In the genomic region with DNA sequence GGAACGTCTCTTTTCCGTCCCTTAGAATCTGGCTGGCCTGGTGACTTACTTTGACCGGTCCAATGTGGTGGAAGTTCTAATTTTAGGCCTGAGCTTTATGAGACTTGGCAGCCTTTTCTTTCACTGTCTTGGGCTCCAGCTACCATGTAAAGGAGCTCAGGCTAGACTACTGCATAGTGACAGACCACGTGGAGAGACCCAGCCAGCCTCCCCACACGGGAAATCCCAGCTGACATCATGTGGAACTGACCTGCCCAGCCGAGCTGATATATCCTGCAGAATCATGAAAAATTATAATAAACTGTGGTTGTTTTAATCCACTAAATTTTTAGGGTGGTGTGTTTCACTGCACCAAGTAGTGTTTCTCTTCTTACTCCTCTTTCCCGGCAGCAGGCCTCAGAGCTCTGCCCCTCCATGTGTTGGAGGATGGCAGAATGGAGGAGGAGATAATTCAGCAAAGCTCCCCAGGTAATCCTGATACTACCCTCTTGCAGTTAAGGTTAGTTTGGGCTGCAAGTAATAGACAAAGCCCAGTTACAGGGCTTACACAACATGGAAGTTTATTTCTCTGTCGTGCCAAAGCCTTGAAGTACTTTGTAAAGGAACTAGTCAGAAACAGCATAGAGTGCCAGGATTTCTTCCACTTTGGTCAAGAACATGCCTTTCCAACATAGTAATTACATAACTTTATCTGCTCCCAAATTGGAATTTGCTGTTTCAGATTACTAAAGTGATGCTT, we compare ENCODE assay signal across 21 cellular contexts.
DNase-seq lines count a peak whose midpoint lies in the region; ATAC-seq and TF ChIP-seq lines count a peak whose summit lies in the region.
"Had no signal": no experiment of that assay in that cellular context is flagged by ENCODE, and none has a peak within 500 bp of the region (broad histone marks: within the 10 kb centered on the region; RNA-seq: fewer than 3 reads in every experiment).

No MANE protein-coding gene starts in this region.

- no peaks in the 10 kb centered on the region for H3K36me3 Mint-ChIP-seq in natural killer cell treated with Interleukin-12 subunit alpha and Interleukin-12 subunit beta and Interleukin-15 and Interleukin-18, amount 100 ng/mL, for 72 hours
- H3K36me3 Mint-ChIP-seq: memory B cell had no signal

- 95% methylated on average over 6 of the region's 8 CpGs for WGBS in mesenchymal stem cell

- peak overlapping the region; percentile 78 for H3K9ac ChIP-seq in mesenchymal stem cell (ENCODE audit: low read length)

- no peaks in the 10 kb centered on the region for H3K36me3 ChIP-seq in mesenchymal stem cell (ENCODE audit: control insufficient read depth in 1 of 2, insufficient read depth in 2 of 2, low read depth in 1 of 2, low read length in 2 of 2)
- H3K36me3 ChIP-seq: colonic mucosa had no signal

- H3K4ac ChIP-seq in mesenchymal stem cell (ENCODE audit: low read depth in 1 of 2, low read length in 2 of 2) = no peak overlapping the region

- no peaks in the 10 kb centered on the region for H3K9me3 Mint-ChIP-seq in natural killer cell treated with Interleukin-12 subunit alpha and Interleukin-12 subunit beta and Interleukin-15 and Interleukin-18, amount 100 ng/mL, for 72 hours
- H3K9me3 Mint-ChIP-seq: HFFc6, memory B cell, nephron had no signal

- peak; percentile 48 for ATAC-seq in GM19025 (IDR thresholded peaks at IDR 0.05; ENCODE audit: low read depth, unreplicated experiment)
- no peak for ATAC-seq in natural killer cell treated with Interleukin-12 subunit alpha and Interleukin-12 subunit beta and Interleukin-15 and Interleukin-18, amount 100 ng/mL, for 72 hours

- no peak overlapping the region for H2BK120ac ChIP-seq in mesenchymal stem cell (ENCODE audit: low read depth, low read length)

- H2BK15ac ChIP-seq in mesenchymal stem cell (ENCODE audit: low read depth, poor library complexity, severe bottlenecking) = no peak overlapping the region

- H3K9me3 ChIP-seq in mesenchymal stem cell (ENCODE audit: control insufficient read depth, low read length) = no peaks in the 10 kb centered on the region
- H3K9me3 ChIP-seq: colonic mucosa had no signal

- no peak overlapping the region for H3K18ac ChIP-seq in mesenchymal stem cell (ENCODE audit: low read depth in 1 of 2, low read length in 2 of 2)

- H3K4me1 ChIP-seq in mesenchymal stem cell (ENCODE audit: control insufficient read depth, insufficient read depth, low read depth, low read length) = no peaks in the 10 kb centered on the region
- H3K4me1 ChIP-seq: colonic mucosa had no signal

- H3K27ac ChIP-seq in dorsolateral prefrontal cortex (peak overlapping the region in 45 of 59 donors; percentile 2 to 83 (median 52)), mesenchymal stem cell (ENCODE audit: low read length, poor library complexity, severe bottlenecking) (no peak overlapping the region)
- H3K27ac ChIP-seq: colonic mucosa had no signal

- H3K4me3 ChIP-seq in dorsolateral prefrontal cortex (no peak overlapping the region), mesenchymal stem cell (ENCODE audit: insufficient read depth in 1 of 2, low read depth in 1 of 2, low read length in 2 of 2) (no peak overlapping the region)
- H3K4me3 ChIP-seq: colonic mucosa had no signal

- H3K27ac Mint-ChIP-seq in natural killer cell treated with Interleukin-12 subunit alpha and Interleukin-12 subunit beta and Interleukin-15 and Interleukin-18, amount 100 ng/mL, for 72 hours = no peak overlapping the region
- H3K27ac Mint-ChIP-seq: HFFc6, memory B cell, nephron, progenitor cell of endocrine pancreas had no signal

- peaks cover 0 to 12% of the 10 kb centered on the region in 2 donors for H3K27me3 Mint-ChIP-seq in natural killer cell treated with Interleukin-12 subunit alpha and Interleukin-12 subunit beta and Interleukin-15 and Interleukin-18, amount 100 ng/mL, for 72 hours
- H3K27me3 Mint-ChIP-seq: progenitor cell of endocrine pancreas had no signal

- no peak overlapping the region for H2BK12ac ChIP-seq in mesenchymal stem cell (ENCODE audit: low read length in 2 of 2)

- no peaks in the 10 kb centered on the region for H3K4me1 Mint-ChIP-seq in natural killer cell treated with Interleukin-12 subunit alpha and Interleukin-12 subunit beta and Interleukin-15 and Interleukin-18, amount 100 ng/mL, for 72 hours (ENCODE audit: low read depth in 2 of 2)
- H3K4me1 Mint-ChIP-seq: memory B cell, nephron had no signal

- H3K27me3 ChIP-seq in dorsolateral prefrontal cortex = no peaks in the 10 kb centered on the region
- peaks cover 0 to 16% of the 10 kb centered on the region in 2 experiments for H3K27me3 ChIP-seq in mesenchymal stem cell (ENCODE audit: control insufficient read depth in 1 of 2, insufficient read depth in 1 of 2, low read length in 2 of 2)
- H3K27me3 ChIP-seq: colonic mucosa had no signal

- H2AFZ ChIP-seq in mesenchymal stem cell (ENCODE audit: low read depth, low read length) = no peak overlapping the region

- no peak overlapping the region for H3K4me2 ChIP-seq in mesenchymal stem cell (ENCODE audit: low read length, poor library complexity, severe bottlenecking)

- no peaks in the 10 kb centered on the region for H3K79me1 ChIP-seq in mesenchymal stem cell (replicated peaks; ENCODE audit: low read length, poor library complexity, severe bottlenecking)

- H4K91ac ChIP-seq in mesenchymal stem cell (ENCODE audit: low read length) = no peak overlapping the region

- H2BK5ac ChIP-seq in mesenchymal stem cell (ENCODE audit: low read depth, low read length, poor library complexity, severe bottlenecking) = no peak overlapping the region

- no peak for TF ChIP-seq CTCF in AG09319 (IDR thresholded peaks at IDR 0.05; ENCODE audit: low read depth, low read length)
- TF ChIP-seq CTCF in dorsolateral prefrontal cortex (IDR thresholded peaks at IDR 0.05 in 54 of 56, conservative IDR thresholded peaks at IDR 0.05 in 2 of 56; ENCODE audit: low read depth in 1 of 56, partially characterized antibody in 56 of 56) = no peak

- intact Hi-C loops in dorsolateral prefrontal cortex (cut with DNase I) = loop anchor here in 1 of 2 donors (10.0 kb wide), 1 partner anchor 144 kb away; no protein-coding TSS in a partner anchor
- intact Hi-C loops in head of caudate nucleus (cut with DNase I) = loop anchor here (10.0 kb wide), 1 partner anchor 144 kb away; no protein-coding TSS in a partner anchor

- DNase-seq in AG09319 (ENCODE audit: extremely low read depth, low read depth) (peak; percentile 38), dorsolateral prefrontal cortex (no peak), mesenchymal stem cell (no peak), UCSD-AML1 (lab: John Stamatoyannopoulos, UW; ENCODE audit: unreplicated experiment) (no peak), head of caudate nucleus (no peak), COLO668 (lab: John Stamatoyannopoulos, UW; ENCODE audit: unreplicated experiment) (no peak)
- no peak for DNase-seq in natural killer cell treated with Interleukin-12 subunit alpha and Interleukin-12 subunit beta and Interleukin-15 and Interleukin-18, amount 100 ng/mL, for 72 hours (ENCODE audit: low spot score)
- DNase-seq: activated CD4-positive, alpha-beta T cell treated with anti-CD3 and anti-CD28 coated beads, Interleukin-2, amount 50 U/mL, for 48 hours; activated naive CD4-positive, alpha-beta T cell; aorta; colonic mucosa; COR-L47; HFFc6; NCI-H1105; NCI-H526; SHP77; T-helper 1 cell had no signal

- no peak overlapping the region for H4K8ac ChIP-seq in mesenchymal stem cell (ENCODE audit: low read length)

- H3K23ac ChIP-seq in mesenchymal stem cell (ENCODE audit: low read length in 2 of 2) = no peak overlapping the region

- H3K14ac ChIP-seq in mesenchymal stem cell (ENCODE audit: low read length in 2 of 2) = no peak overlapping the region

- no peak overlapping the region for H3K4me3 Mint-ChIP-seq in natural killer cell treated with Interleukin-12 subunit alpha and Interleukin-12 subunit beta and Interleukin-15 and Interleukin-18, amount 100 ng/mL, for 72 hours
- H3K4me3 Mint-ChIP-seq: HFFc6, memory B cell, nephron had no signal

- H2AK5ac ChIP-seq in mesenchymal stem cell (ENCODE audit: low read length, severe bottlenecking) = no peak overlapping the region
